In the genomic region with DNA sequence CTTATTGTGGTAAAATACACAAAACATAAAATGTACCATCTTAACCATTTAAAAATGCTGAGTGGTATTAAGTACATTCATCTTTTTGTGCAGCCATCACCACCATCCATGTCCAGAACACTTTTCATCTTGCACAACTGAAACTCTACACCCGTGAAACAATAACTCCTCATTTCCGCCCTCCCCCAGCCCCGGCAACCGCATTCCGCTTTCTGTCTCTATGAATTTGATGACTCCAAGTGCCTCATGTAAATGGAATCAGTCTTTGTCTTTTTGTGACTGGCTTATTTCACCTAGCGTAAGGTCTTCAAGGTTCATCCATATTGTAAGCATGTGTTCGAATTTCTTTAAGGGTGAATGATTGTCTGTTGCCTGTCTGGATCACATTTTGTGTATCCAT, we compare ENCODE assay signal across 19 cellular contexts.
"Had no signal": no experiment of that assay in that cellular context is flagged by ENCODE, and none has a peak within 500 bp of the region (broad histone marks: within the 10 kb centered on the region; RNA-seq: fewer than 3 reads in every experiment).

No MANE protein-coding gene starts in this region.

- H3K27me3 ChIP-seq: dorsolateral prefrontal cortex, suprapubic skin had no signal

- H3K27ac ChIP-seq: dorsolateral prefrontal cortex, left ventricle myocardium inferior, suprapubic skin had no signal

- H3K4me2 ChIP-seq: smooth muscle cell had no signal

- H3K9me3 ChIP-seq: left ventricle myocardium inferior, suprapubic skin had no signal

- H3K4me1 ChIP-seq: suprapubic skin had no signal

- ATAC-seq: activated T-cell treated with anti-CD3 and anti-CD28 coated beads, Interleukin-2, amount 50 U/mL, for 72 hours; naive thymus-derived CD8-positive, alpha-beta T cell had no signal

- H3K4me3 ChIP-seq: dorsolateral prefrontal cortex, left ventricle myocardium inferior, smooth muscle cell, suprapubic skin had no signal

- DNase-seq: activated CD4-positive, alpha-beta T cell treated with anti-CD3 and anti-CD28 coated beads, Interleukin-2, amount 10 ng/mL, durations not matched to agents 7 days and 5 days; activated CD8-positive, alpha-beta memory T cell treated with anti-CD3 and anti-CD28 coated beads, Interleukin-2, amount 50 U/mL, for 48 hours; activated naive CD8-positive, alpha-beta T cell treated with anti-CD3 and anti-CD28 coated beads for 36 hours; activated T-cell treated with anti-CD3 and anti-CD28 coated beads, Interleukin-2, amount 50 U/mL, for 72 hours; aorta; dorsolateral prefrontal cortex; endodermal cell; erythroblast; hippocampal formation; kidney; left ventricle myocardium inferior; mesenchymal stem cell; naive thymus-derived CD8-positive, alpha-beta T cell; stimulated activated CD4-positive, alpha-beta T cell treated with anti-CD3 and anti-CD28 coated beads, Interleukin-4, amount 100 ng/mL, for 4 hours; stimulated activated CD8-positive, alpha-beta memory T cell treated with anti-CD3 and anti-CD28 coated beads, Interleukin-4, amount 100 ng/mL, for 48 hours; stimulated activated naive CD4-positive, alpha-beta T cell treated with Interleukin-2 at 50 U/mL for 16 hours; trophoblast cell had no signal
